1 cellular context compared by ENCODE assay signal in genomic region chr17:50638572-50638850, GRCh38.
TF ChIP-seq lines count a peak whose summit lies in the region.

No MANE protein-coding gene starts in this region.

TF ChIP-seq in HEK293, 187 proteins besides CTCF, POLR2A, EP300 and RAD21 (continued from another document):
- TF ChIP-seq ATF2 (tag by site-specific recombination; IDR thresholded peaks at IDR 0.05; ENCODE audit: low read depth) (0 out of 2 replicates have a peak, but pooled peaks have one; percentile 31), KLF17 (tag by site-specific recombination; IDR thresholded peaks at IDR 0.05) (peak; percentile 54; the same call in 1 of the 2 replicates)
